Comparison of ENCODE assay signal across 13 cellular contexts in genomic region chr6:816510-817084, GRCh38.
DNase-seq lines count a peak whose midpoint lies in the region; ATAC-seq and TF ChIP-seq lines count a peak whose summit lies in the region.
"Had no signal": no experiment of that assay in that cellular context is flagged by ENCODE, and none has a peak within 500 bp of the region (broad histone marks: within the 10 kb centered on the region; RNA-seq: fewer than 3 reads in every experiment).

No MANE protein-coding gene starts in this region.

- H3K4me3 Mint-ChIP-seq in activated naive CD4-positive, alpha-beta T cell treated with anti-CD3 and anti-CD28 coated beads for 36 hours: no peak overlapping the region

- no peak for ATAC-seq in HG03571 (IDR thresholded peaks at IDR 0.05; ENCODE audit: unreplicated experiment)

- H3K36me3 Mint-ChIP-seq in activated naive CD4-positive, alpha-beta T cell treated with anti-CD3 and anti-CD28 coated beads for 36 hours (ENCODE audit: low read depth): no peaks in the 10 kb centered on the region
- H3K36me3 Mint-ChIP-seq: IgD-negative memory B cell had no signal

- TF ChIP-seq CTCF in spleen (IDR thresholded peaks at IDR 0.05 in 8 of 11, conservative IDR thresholded peaks at IDR 0.05 in 3 of 11): peak in 1 of 11 experiments; percentile 13

- H3K4me1 ChIP-seq in spleen: peaks cover 0 to 30% (median 5%) of the 10 kb centered on the region in 6 donors
- H3K4me1 ChIP-seq: BE2C had no signal

- H3K9me3 ChIP-seq in spleen: no peaks in the 10 kb centered on the region
- H3K9me3 ChIP-seq: BE2C, thoracic aorta had no signal

- DNase-seq in CD1c-positive myeloid dendritic cell (ENCODE audit: extremely low spot score): peak; percentile 47
- DNase-seq in SIG-M5 (lab: John Stamatoyannopoulos, UW): peak; percentile 13
- DNase-seq in activated naive CD4-positive, alpha-beta T cell treated with anti-CD3 and anti-CD28 coated beads for 36 hours: peak; percentile 75
- peak; percentile 36 to 61 for DNase-seq in stimulated activated CD4-positive, alpha-beta T cell treated with anti-CD3 and anti-CD28 coated beads, Interleukin-2, amount 100 ng/mL, for 24 hours
- DNase-seq in KG1 (lab: John Stamatoyannopoulos, UW): no peak
- no peak for DNase-seq in spleen
- DNase-seq in AG08395 (ENCODE audit: low spot score): no peak
- DNase-seq: BE2C, dorsolateral prefrontal cortex, PC-9 had no signal

- H3K27ac ChIP-seq in spleen: peak overlapping the region in 1 of 8 donors; percentile 18
- H3K27ac ChIP-seq: dorsolateral prefrontal cortex, PC-9, thoracic aorta had no signal

- CTCF ChIA-PET in activated naive CD4-positive, alpha-beta T cell treated with anti-CD3 and anti-CD28 coated beads for 36 hours (lab: Charles Lee): interaction anchor here (0.7 to 1.2 kb wide), 4 partner anchors 13 to 437 kb away, joined by 3 to 4 read pairs (median 4); no protein-coding TSS in a partner anchor

- H3K27me3 Mint-ChIP-seq in activated naive CD4-positive, alpha-beta T cell treated with anti-CD3 and anti-CD28 coated beads for 36 hours (ENCODE audit: low read depth): peaks cover 13% of the 10 kb centered on the region

- H3K4me3 ChIP-seq in spleen: no peak overlapping the region
- H3K4me3 ChIP-seq: dorsolateral prefrontal cortex, PC-9, thoracic aorta had no signal

- no peak for TF ChIP-seq POLR2A in spleen (IDR thresholded peaks at IDR 0.05)

- no peaks in the 10 kb centered on the region for H3K9me3 Mint-ChIP-seq in activated naive CD4-positive, alpha-beta T cell treated with anti-CD3 and anti-CD28 coated beads for 36 hours
- H3K9me3 Mint-ChIP-seq: IgD-negative memory B cell had no signal

- no peaks in the 10 kb centered on the region for H3K36me3 ChIP-seq in spleen
- H3K36me3 ChIP-seq: BE2C, thoracic aorta had no signal

- peaks cover 25% of the 10 kb centered on the region for H3K4me1 Mint-ChIP-seq in activated naive CD4-positive, alpha-beta T cell treated with anti-CD3 and anti-CD28 coated beads for 36 hours (ENCODE audit: low read depth)

- intact Hi-C loops in activated naive CD4-positive, alpha-beta T cell treated with anti-CD3 and anti-CD28 coated beads for 36 hours (cut with micrococcal nuclease): loop anchor here (5.0 kb wide), 2 partner anchors 369 to 629 kb away; no protein-coding TSS in a partner anchor
- intact Hi-C loops in spleen (cut with DNase I; ENCODE audit: low total_unique reads): no loop called here

- 25 to 49% (median 40%) methylated on average over 11 of the region's 11 CpGs for WGBS in spleen, 5 donors

- H3K27ac Mint-ChIP-seq in activated naive CD4-positive, alpha-beta T cell treated with anti-CD3 and anti-CD28 coated beads for 36 hours: no peak overlapping the region
- H3K27ac Mint-ChIP-seq: IgD-negative memory B cell had no signal

- H3K27me3 ChIP-seq in spleen (replicated peaks in 1 of 7): no peaks in the 10 kb centered on the region

Comparison
In these comparisons a context has a peak if more than half of its experiments do, and no peak if none do; other contexts are left out.
1. DNase-seq: peak in CD1c-positive myeloid dendritic cell (single experiment), SIG-M5 (single experiment), activated naive CD4-positive, alpha-beta T cell treated with anti-CD3 and anti-CD28 coated beads for 36 hours (single experiment) and stimulated activated CD4-positive, alpha-beta T cell treated with anti-CD3 and anti-CD28 coated beads, Interleukin-2, amount 100 ng/mL, for 24 hours (2 of 2); none in KG1 (single experiment), spleen (single experiment) and AG08395 (single experiment).